ENCODE assay signal across 8 cellular contexts in genomic region chr18:36129300-36130038, GRCh38.
DNase-seq lines count a peak whose midpoint lies in the region; ATAC-seq and TF ChIP-seq lines count a peak whose summit lies in the region.

A gene with protein sequence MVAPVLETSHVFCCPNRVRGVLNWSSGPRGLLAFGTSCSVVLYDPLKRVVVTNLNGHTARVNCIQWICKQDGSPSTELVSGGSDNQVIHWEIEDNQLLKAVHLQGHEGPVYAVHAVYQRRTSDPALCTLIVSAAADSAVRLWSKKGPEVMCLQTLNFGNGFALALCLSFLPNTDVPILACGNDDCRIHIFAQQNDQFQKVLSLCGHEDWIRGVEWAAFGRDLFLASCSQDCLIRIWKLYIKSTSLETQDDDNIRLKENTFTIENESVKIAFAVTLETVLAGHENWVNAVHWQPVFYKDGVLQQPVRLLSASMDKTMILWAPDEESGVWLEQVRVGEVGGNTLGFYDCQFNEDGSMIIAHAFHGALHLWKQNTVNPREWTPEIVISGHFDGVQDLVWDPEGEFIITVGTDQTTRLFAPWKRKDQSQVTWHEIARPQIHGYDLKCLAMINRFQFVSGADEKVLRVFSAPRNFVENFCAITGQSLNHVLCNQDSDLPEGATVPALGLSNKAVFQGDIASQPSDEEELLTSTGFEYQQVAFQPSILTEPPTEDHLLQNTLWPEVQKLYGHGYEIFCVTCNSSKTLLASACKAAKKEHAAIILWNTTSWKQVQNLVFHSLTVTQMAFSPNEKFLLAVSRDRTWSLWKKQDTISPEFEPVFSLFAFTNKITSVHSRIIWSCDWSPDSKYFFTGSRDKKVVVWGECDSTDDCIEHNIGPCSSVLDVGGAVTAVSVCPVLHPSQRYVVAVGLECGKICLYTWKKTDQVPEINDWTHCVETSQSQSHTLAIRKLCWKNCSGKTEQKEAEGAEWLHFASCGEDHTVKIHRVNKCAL (plus strand): TSS chr18:36129899. CDS start chr18:36129934, 35 bp downstream.
TSS of gene SLC39A6 (minus strand) at chr18:36129340. CDS start at chr18:36127007, 2,333 bp downstream.

- peak; percentile 82 for TF ChIP-seq POLR2A in GM19099 (IDR thresholded peaks at IDR 0.05; ENCODE audit: extremely low read depth, insufficient read length, low read depth)

- H3K9me3 Mint-ChIP-seq in central memory CD8-positive, alpha-beta T cell: no peaks in the 10 kb centered on the region

- DNase-seq in AML-193 (lab: John Stamatoyannopoulos, UW) (peak; percentile 87 to 89), NCI-H446 treated with DMSO at 0.1 percent for 48 hours (lab: John Stamatoyannopoulos, UW) (peak; percentile 81), iris pigment epithelial cell (ENCODE audit: low read depth) (peak; percentile 96)
- peak; percentile 91 to 96 for DNase-seq in central memory CD8-positive, alpha-beta T cell (ENCODE audit: low spot score in 2 of 2)
- DNase-seq in stimulated activated CD4-positive, alpha-beta T cell treated with anti-CD3 and anti-CD28 coated beads, Interleukin-12 subunit alpha, Interleukin-12 subunit beta, amount 100 ng/mL, for 24 hours (ENCODE audit: low read depth in 2 of 2): peak; percentile 88 to 89

- H3K4me3 Mint-ChIP-seq in central memory CD8-positive, alpha-beta T cell: peak within 1 kb of the TSS; percentile 95

- ATAC-seq in HG03378 (IDR thresholded peaks at IDR 0.05; ENCODE audit: unreplicated experiment): peak; percentile 93
- peak; percentile 93 to 95 for ATAC-seq in activated CD4-positive, CD25-positive, alpha-beta regulatory T cell treated with anti-CD3 and anti-CD28 coated beads, Interleukin-2, amount 50 U/mL, for 24 hours
- peak; percentile 92 for ATAC-seq in central memory CD8-positive, alpha-beta T cell (replicated peaks; ENCODE audit: extremely low read depth, poor library complexity, severe bottlenecking)

- H3K27ac Mint-ChIP-seq in central memory CD8-positive, alpha-beta T cell (ENCODE audit: low read depth): peak within 1 kb of the TSS; percentile 96

- H3K36me3 Mint-ChIP-seq in central memory CD8-positive, alpha-beta T cell (ENCODE audit: insufficient read depth): peaks cover 26% of the 10 kb centered on the region

- H3K4me1 Mint-ChIP-seq in central memory CD8-positive, alpha-beta T cell: peaks cover 59% of the 10 kb centered on the region

- no peaks in the 10 kb centered on the region for H3K27me3 Mint-ChIP-seq in central memory CD8-positive, alpha-beta T cell

Comparison
In these comparisons a context has a peak if more than half of its experiments do, and no peak if none do; other contexts are left out.
1. Peak in every context shown above with its lines: DNase-seq and ATAC-seq.